ENCODE assay signal across 8 cellular contexts in the genomic region with DNA sequence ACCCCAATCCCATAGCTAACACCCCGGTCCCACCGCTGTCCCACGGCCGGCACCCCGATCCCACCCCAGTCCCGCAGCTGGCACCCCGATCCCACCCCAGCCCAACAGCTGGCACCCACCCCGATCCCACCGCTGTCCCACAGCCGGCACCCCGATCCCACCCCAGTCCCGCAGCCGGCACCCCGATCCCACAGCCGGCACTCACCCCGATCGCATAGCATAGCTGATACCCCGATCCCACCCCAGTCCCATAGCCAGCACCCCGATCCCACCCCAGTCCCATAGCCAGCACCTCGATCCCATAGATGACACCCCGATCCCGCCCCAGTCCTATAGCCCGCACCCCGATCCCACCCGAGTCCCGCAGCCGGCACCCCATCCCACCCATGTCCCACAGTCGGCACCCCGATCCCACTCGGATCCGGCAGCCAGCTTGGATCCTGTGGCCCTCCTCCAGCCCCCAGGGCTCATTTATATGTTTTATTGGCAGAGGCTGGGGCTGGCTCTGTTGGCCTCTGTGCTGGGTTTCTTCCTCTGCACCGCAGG. TPM values are rescaled to one million over a fixed set of nuclear protein-coding genes. Genes with fewer than 3 reads are reported as not detected.
DNase-seq lines count a peak whose midpoint lies in the region; ATAC-seq and TF ChIP-seq lines count a peak whose summit lies in the region.

No MANE protein-coding gene starts in this region.

- H3K4me1 ChIP-seq in right cardiac atrium (ENCODE audit: control insufficient read depth, insufficient read depth, low read length) (no peaks in the 10 kb centered on the region), skeletal muscle tissue (ENCODE audit: control insufficient read depth in 3 of 3, insufficient read depth in 3 of 3, low read length in 3 of 3) (peaks cover 16 to 21% (median 18%) of the 10 kb centered on the region in 3 donors)

- peaks cover 23% of the 10 kb centered on the region for H3K36me3 Mint-ChIP-seq in activated T-helper 2 cell treated with anti-CD3 and anti-CD28 coated beads, Interferon-gamma antibody, Interleukin-2, Interleukin-4, amounts not matched to agents 10 μg/mL and 5 μg/mL and 100 μg/mL, durations not matched to agents 14 hours and 24 hours and 36 hours (ENCODE audit: low read depth)

- H3K36me3 ChIP-seq in skeletal muscle tissue (ENCODE audit: control insufficient read depth in 3 of 3, insufficient read depth in 3 of 3, low read length in 3 of 3) = no peaks in the 10 kb centered on the region

- intact Hi-C loops in activated T-helper 2 cell treated with anti-CD3 and anti-CD28 coated beads, Interferon-gamma antibody, Interleukin-2, Interleukin-4, amounts not matched to agents 10 μg/mL and 5 μg/mL and 100 μg/mL, durations not matched to agents 14 hours and 24 hours and 36 hours (cut with micrococcal nuclease) = loop anchor here (1.0 kb wide), 3 partner anchors 8 to 74 kb away; a partner anchor contains a TSS
- intact Hi-C loops in right cardiac atrium (cut with DNase I) = no loop called here

- H3K9ac ChIP-seq in skeletal muscle tissue (ENCODE audit: low read depth in 1 of 3, low read length in 3 of 3) = peak overlapping the region; percentile 86 to 96 (median 92)

- peak overlapping the region; percentile 96 for H3K4me3 ChIP-seq in HFF-Myc (replicated peaks; ENCODE audit: low read depth, low read length)
- peak overlapping the region; percentile 49 for H3K4me3 ChIP-seq in right cardiac atrium (ENCODE audit: low read length)
- H3K4me3 ChIP-seq in skeletal muscle tissue (ENCODE audit: low read length in 3 of 3) = peak overlapping the region; percentile 82 to 96 (median 94)

- ATAC-seq in right cardiac atrium (peak; percentile 17 to 31), GM19452 (IDR thresholded peaks at IDR 0.05; ENCODE audit: unreplicated experiment) (no peak)

- 11% methylated on average over 32 of the region's 32 CpGs for WGBS in right cardiac atrium

- peak overlapping the region; percentile 96 for H3K27ac Mint-ChIP-seq in activated T-helper 2 cell treated with anti-CD3 and anti-CD28 coated beads, Interferon-gamma antibody, Interleukin-2, Interleukin-4, amounts not matched to agents 10 μg/mL and 5 μg/mL and 100 μg/mL, durations not matched to agents 14 hours and 24 hours and 36 hours

- TF ChIP-seq CTCF in HFF-Myc (IDR thresholded peaks at IDR 0.05; ENCODE audit: low read depth, low read length, missing control alignments) = no peak

- DNase-seq in HFF-Myc (ENCODE audit: extremely low read depth, low read depth) (no peak), right cardiac atrium (peak in 2 of 3 donors; percentile 68 to 75), AG08396 (ENCODE audit: low spot score) (no peak), NCI-H2227 (lab: John Stamatoyannopoulos, UW; ENCODE audit: unreplicated experiment) (no peak)
- no peak for DNase-seq in activated T-helper 2 cell treated with anti-CD3 and anti-CD28 coated beads, Interferon-gamma antibody, Interleukin-2, Interleukin-4, amounts not matched to agents 10 μg/mL and 5 μg/mL and 100 μg/mL, durations not matched to agents 14 hours and 24 hours and 36 hours (ENCODE audit: low spot score)
- no peak for DNase-seq in activated CD4-positive, alpha-beta T cell treated with anti-CD3 and anti-CD28 coated beads, Interleukin-2, amount 50 U/mL, for 48 hours

- H3K4me1 Mint-ChIP-seq in activated T-helper 2 cell treated with anti-CD3 and anti-CD28 coated beads, Interferon-gamma antibody, Interleukin-2, Interleukin-4, amounts not matched to agents 10 μg/mL and 5 μg/mL and 100 μg/mL, durations not matched to agents 14 hours and 24 hours and 36 hours (ENCODE audit: low read depth) = peaks cover 19% of the 10 kb centered on the region

- no peaks in the 10 kb centered on the region for H3K9me3 ChIP-seq in right cardiac atrium (ENCODE audit: control insufficient read depth, low read length)
- no peaks in the 10 kb centered on the region for H3K9me3 ChIP-seq in skeletal muscle tissue (ENCODE audit: control insufficient read depth in 3 of 3, low read length in 3 of 3)

- H3K27me3 ChIP-seq in right cardiac atrium (ENCODE audit: control insufficient read depth, insufficient read depth) (no peaks in the 10 kb centered on the region), skeletal muscle tissue (ENCODE audit: control insufficient read depth in 3 of 3, insufficient read depth in 3 of 3, low read length in 3 of 3) (no peaks in the 10 kb centered on the region)

- peak overlapping the region; percentile 99 for H3K4me3 Mint-ChIP-seq in activated T-helper 2 cell treated with anti-CD3 and anti-CD28 coated beads, Interferon-gamma antibody, Interleukin-2, Interleukin-4, amounts not matched to agents 10 μg/mL and 5 μg/mL and 100 μg/mL, durations not matched to agents 14 hours and 24 hours and 36 hours (ENCODE audit: low read depth)

- peak overlapping the region; percentile 87 for H3K27ac ChIP-seq in right cardiac atrium (ENCODE audit: low read length)
- peak overlapping the region; percentile 90 for H3K27ac ChIP-seq in skeletal muscle tissue (ENCODE audit: low read depth, low read length)

- H3K27me3 Mint-ChIP-seq in activated T-helper 2 cell treated with anti-CD3 and anti-CD28 coated beads, Interferon-gamma antibody, Interleukin-2, Interleukin-4, amounts not matched to agents 10 μg/mL and 5 μg/mL and 100 μg/mL, durations not matched to agents 14 hours and 24 hours and 36 hours (ENCODE audit: low read depth) = no peaks in the 10 kb centered on the region

- no peaks in the 10 kb centered on the region for H3K9me3 Mint-ChIP-seq in activated T-helper 2 cell treated with anti-CD3 and anti-CD28 coated beads, Interferon-gamma antibody, Interleukin-2, Interleukin-4, amounts not matched to agents 10 μg/mL and 5 μg/mL and 100 μg/mL, durations not matched to agents 14 hours and 24 hours and 36 hours

RNA-seq across cellular contexts. Expression of a gene that starts 0.9 kb away (rescaled TPM):
- 12.4 and 13.6 TPM in 2 replicates for total RNA-seq in activated T-helper 2 cell treated with anti-CD3 and anti-CD28 coated beads, Interferon-gamma antibody, Interleukin-2, Interleukin-4, amounts not matched to agents 10 μg/mL and 5 μg/mL and 100 μg/mL, durations not matched to agents 14 hours and 24 hours and 36 hours
- total RNA-seq in right cardiac atrium (1 to 10 TPM; 7.0 to 7.7 (median 7.3) TPM), skeletal muscle tissue (5.7 TPM)
- polyA plus RNA-seq in right cardiac atrium = 6.5 TPM

RNA-seq across cellular contexts. Expression of a gene that starts 25.5 kb away (rescaled TPM):
- total RNA-seq in activated T-helper 2 cell treated with anti-CD3 and anti-CD28 coated beads, Interferon-gamma antibody, Interleukin-2, Interleukin-4, amounts not matched to agents 10 μg/mL and 5 μg/mL and 100 μg/mL, durations not matched to agents 14 hours and 24 hours and 36 hours = 6.5 and 7.1 TPM in 2 replicates
- total RNA-seq in right cardiac atrium (1 to 10 TPM; 4.0 to 9.3 (median 5.8) TPM), skeletal muscle tissue (10.4 TPM)
- 7.1 TPM for polyA plus RNA-seq in right cardiac atrium

RNA-seq across cellular contexts. Expression of a gene that starts 30.3 kb away (rescaled TPM):
- 44.0 and 46.9 TPM in 2 replicates for total RNA-seq in activated T-helper 2 cell treated with anti-CD3 and anti-CD28 coated beads, Interferon-gamma antibody, Interleukin-2, Interleukin-4, amounts not matched to agents 10 μg/mL and 5 μg/mL and 100 μg/mL, durations not matched to agents 14 hours and 24 hours and 36 hours
- total RNA-seq in right cardiac atrium (10 to 100 TPM; 12.3 to 14.8 (median 13.3) TPM), skeletal muscle tissue (4.7 TPM)
- 7.7 TPM for polyA plus RNA-seq in right cardiac atrium

RNA-seq across cellular contexts. Expression of a gene that starts 53.7 kb away (rescaled TPM):
- total RNA-seq in activated T-helper 2 cell treated with anti-CD3 and anti-CD28 coated beads, Interferon-gamma antibody, Interleukin-2, Interleukin-4, amounts not matched to agents 10 μg/mL and 5 μg/mL and 100 μg/mL, durations not matched to agents 14 hours and 24 hours and 36 hours = 10.3 and 11.5 TPM in 2 replicates
- total RNA-seq in right cardiac atrium = 10 to 100 TPM; 15.6 to 29.5 (median 16.2) TPM
- 8.7 TPM for polyA plus RNA-seq in right cardiac atrium
- 12.5 TPM for total RNA-seq in skeletal muscle tissue

Comparison
In these comparisons a context has a peak if more than half of its experiments do, and no peak if none do; other contexts are left out.
1. DNase-seq: peak in right cardiac atrium (2 of 3); none in HFF-Myc (single experiment), activated T-helper 2 cell treated with anti-CD3 and anti-CD28 coated beads, Interferon-gamma antibody, Interleukin-2, Interleukin-4, amounts not matched to agents 10 μg/mL and 5 μg/mL and 100 μg/mL, durations not matched to agents 14 hours and 24 hours and 36 hours (single experiment), AG08396 (single experiment), NCI-H2227 (single experiment) and activated CD4-positive, alpha-beta T cell treated with anti-CD3 and anti-CD28 coated beads, Interleukin-2, amount 50 U/mL, for 48 hours (0 of 2).
2. Peak in every context shown above with its lines, with median percentiles within 50 percentile points of each other: H3K4me3 ChIP-seq.